ENCODE assay signal across 26 cellular contexts in the genomic region with DNA sequence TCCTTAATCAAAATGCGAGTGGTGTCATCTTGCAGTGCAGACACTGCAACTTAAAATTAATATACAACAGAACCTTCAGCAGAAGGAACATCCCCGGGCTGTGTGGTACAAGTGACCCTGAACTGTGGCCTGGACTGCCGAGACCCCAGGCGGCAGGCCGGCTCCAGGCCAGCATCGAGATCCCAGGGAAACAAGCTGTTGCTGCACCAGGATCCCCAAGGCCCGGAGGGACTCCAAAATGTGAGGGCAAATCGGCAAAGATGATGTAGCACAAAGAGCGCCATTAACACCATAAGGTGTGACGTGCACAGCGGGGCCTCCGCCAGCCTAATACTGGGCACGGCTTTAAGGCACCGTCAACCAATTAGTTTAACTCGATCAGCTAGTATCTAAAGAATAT.
"Had no signal": no experiment of that assay in that cellular context is flagged by ENCODE, and none has a peak within 500 bp of the region (broad histone marks: within the 10 kb centered on the region; RNA-seq: fewer than 3 reads in every experiment).

No MANE protein-coding gene starts in this region.

- H3K36me3 Mint-ChIP-seq: memory B cell; naive thymus-derived CD8-positive, alpha-beta T cell; neural progenitor cell; stimulated activated memory B cell treated with anti-CD40 and anti-IgM and Interleukin-4, amounts not matched to agents 10 μg/mL and 1 μg/mL and 100 μg/mL, for 72 hours had no signal

- H3K36me3 ChIP-seq: neural progenitor cell, ovary, right atrium auricular region, right lobe of liver, spleen, thyroid gland, transverse colon, upper lobe of left lung had no signal

- H3K27ac ChIP-seq: hepatocyte, neural progenitor cell, ovary, right lobe of liver, skin epidermis, spleen, testis, thyroid gland, transverse colon, upper lobe of left lung had no signal

- H3K27ac Mint-ChIP-seq: memory B cell; naive thymus-derived CD8-positive, alpha-beta T cell; neural progenitor cell; stimulated activated memory B cell treated with anti-CD40 and anti-IgM and Interleukin-4, amounts not matched to agents 10 μg/mL and 1 μg/mL and 100 μg/mL, for 72 hours; stimulated activated naive CD8-positive, alpha-beta T cell treated with anti-CD3 and anti-CD28 coated beads, Interleukin-15, amount 100 ng/mL, for 72 hours had no signal

- H3K27me3 Mint-ChIP-seq: stimulated activated memory B cell treated with anti-CD40 and anti-IgM and Interleukin-4, amounts not matched to agents 10 μg/mL and 1 μg/mL and 100 μg/mL, for 72 hours; stimulated activated naive CD8-positive, alpha-beta T cell treated with anti-CD3 and anti-CD28 coated beads, Interleukin-15, amount 100 ng/mL, for 72 hours had no signal

- H3K79me2 ChIP-seq: hepatocyte had no signal

- DNase-seq: heart right ventricle; kidney glomerular epithelial cell; left cardiac atrium; midbrain; mucosa of descending colon; naive thymus-derived CD8-positive, alpha-beta T cell; ovary; right lobe of liver; spleen; stimulated activated CD4-positive, alpha-beta T cell treated with anti-CD3 and anti-CD28 coated beads, Interleukin-2, amount 100 ng/mL, for 48 hours; stimulated activated CD4-positive, alpha-beta T cell treated with anti-CD3 and anti-CD28 coated beads, Interleukin-4, amount 100 ng/mL, for 4 hours; stimulated activated CD8-positive, alpha-beta memory T cell treated with anti-CD3 and anti-CD28 coated beads, Interleukin-4, amount 100 ng/mL, for 48 hours; stimulated activated naive CD4-positive, alpha-beta T cell treated with Interleukin-2 at 50 U/mL for 16 hours; stimulated activated naive CD8-positive, alpha-beta T cell treated with anti-CD3 and anti-CD28 coated beads, Interleukin-15, amount 100 ng/mL, for 72 hours; testis; thyroid gland; transverse colon; upper lobe of left lung had no signal

- H3K9me3 ChIP-seq: heart right ventricle, mucosa of descending colon, ovary, right atrium auricular region, right lobe of liver, spleen, testis, thyroid gland, transverse colon, upper lobe of left lung had no signal

- H3K4me1 ChIP-seq: right lobe of liver, spleen, testis, thyroid gland, transverse colon, upper lobe of left lung had no signal

- H3K9ac ChIP-seq: neural progenitor cell had no signal

- H3K4me3 Mint-ChIP-seq: memory B cell; naive thymus-derived CD8-positive, alpha-beta T cell; neural progenitor cell; stimulated activated memory B cell treated with anti-CD40 and anti-IgM and Interleukin-4, amounts not matched to agents 10 μg/mL and 1 μg/mL and 100 μg/mL, for 72 hours; stimulated activated naive CD8-positive, alpha-beta T cell treated with anti-CD3 and anti-CD28 coated beads, Interleukin-15, amount 100 ng/mL, for 72 hours had no signal

- H3K27me3 ChIP-seq: heart right ventricle, neural progenitor cell, ovary, right atrium auricular region, right lobe of liver, testis, thyroid gland, upper lobe of left lung had no signal

- H3K4me2 ChIP-seq: hepatocyte, neural progenitor cell had no signal

- H2AFZ ChIP-seq: hepatocyte had no signal

- H3K9me3 Mint-ChIP-seq: memory B cell; naive thymus-derived CD8-positive, alpha-beta T cell; nephron; neural progenitor cell; stimulated activated memory B cell treated with anti-CD40 and anti-IgM and Interleukin-4, amounts not matched to agents 10 μg/mL and 1 μg/mL and 100 μg/mL, for 72 hours; stimulated activated naive CD8-positive, alpha-beta T cell treated with anti-CD3 and anti-CD28 coated beads, Interleukin-15, amount 100 ng/mL, for 72 hours had no signal

- H3K4me1 Mint-ChIP-seq: memory B cell; naive thymus-derived CD8-positive, alpha-beta T cell; stimulated activated memory B cell treated with anti-CD40 and anti-IgM and Interleukin-4, amounts not matched to agents 10 μg/mL and 1 μg/mL and 100 μg/mL, for 72 hours; stimulated activated naive CD8-positive, alpha-beta T cell treated with anti-CD3 and anti-CD28 coated beads, Interleukin-15, amount 100 ng/mL, for 72 hours had no signal

- H3K4me3 ChIP-seq: heart right ventricle, hepatocyte, lung, mucosa of descending colon, neural progenitor cell, ovary, right atrium auricular region, right lobe of liver, skin epidermis, spleen, testis, thyroid gland, transverse colon, upper lobe of left lung had no signal
